ENCODE assay signal across 11 cellular contexts in the genomic region with DNA sequence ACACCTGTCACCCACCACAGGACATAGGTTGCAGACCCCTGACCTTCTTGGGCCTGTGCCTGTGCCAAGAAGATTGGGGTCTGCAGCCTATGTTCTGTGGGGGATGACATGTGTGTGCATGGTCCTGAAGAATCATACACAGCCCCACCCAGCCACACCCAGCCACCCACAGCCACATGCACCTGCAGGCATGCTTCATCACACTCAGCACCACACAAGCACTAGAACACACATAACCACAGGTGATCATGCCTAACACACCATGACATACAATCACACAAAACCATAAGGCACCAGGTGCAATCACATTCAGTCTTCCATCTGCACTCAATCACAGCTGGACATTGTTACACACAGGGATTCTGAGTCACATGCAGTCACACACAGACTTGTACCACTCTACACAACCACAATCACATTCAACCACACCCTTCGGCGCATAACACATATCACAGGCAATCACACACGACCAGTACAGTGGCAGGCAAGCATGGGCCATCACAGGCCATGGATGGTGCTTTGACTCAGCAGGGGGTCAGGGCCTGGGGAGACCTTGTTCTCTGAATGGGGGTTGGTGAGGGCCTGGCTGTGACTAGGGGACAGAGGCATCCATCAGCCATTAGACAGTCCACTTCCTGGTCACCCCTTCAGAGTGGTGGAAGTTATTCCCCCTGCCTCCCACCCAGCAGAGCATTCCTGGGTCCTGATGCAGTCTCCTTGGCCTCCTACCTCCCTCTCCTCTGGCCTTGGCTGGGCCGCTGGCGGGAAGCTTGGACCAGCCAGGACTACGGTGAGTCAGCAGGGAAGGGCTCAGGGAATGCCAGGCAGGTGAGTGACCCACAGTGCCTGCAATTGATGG. TPM values are rescaled to one million over a fixed set of nuclear protein-coding genes. Genes with fewer than 3 reads are reported as not detected.
DNase-seq lines count a peak whose midpoint lies in the region; ATAC-seq and TF ChIP-seq lines count a peak whose summit lies in the region.
"Had no signal": no experiment of that assay in that cellular context is flagged by ENCODE, and none has a peak within 500 bp of the region (broad histone marks: within the 10 kb centered on the region; RNA-seq: fewer than 3 reads in every experiment).

No MANE protein-coding gene starts in this region.

- POLR2A ChIA-PET in GM10248 (lab: Yijun Ruan, JAX), result no interaction called here

- no peak overlapping the region for H4K8ac ChIP-seq in mesendoderm (ENCODE audit: low read depth, low read length)

- H2AK5ac ChIP-seq in mesendoderm (ENCODE audit: low read length), result no peak overlapping the region

- H3K9ac ChIP-seq in BLaER1 (no peak overlapping the region), mesendoderm (ENCODE audit: low read length) (no peak overlapping the region)

- H3K4ac ChIP-seq in mesendoderm (ENCODE audit: low read depth, low read length), result no peak overlapping the region

- TF ChIP-seq CTCF in GM10248 (IDR thresholded peaks at IDR 0.05; ENCODE audit: control extremely low read depth, extremely low read depth, low read depth, missing control alignments), result no peak

- H3K9me3 ChIP-seq in BLaER1, result no peaks in the 10 kb centered on the region
- H3K9me3 ChIP-seq: transverse colon had no signal

- no peaks in the 10 kb centered on the region for H4K20me1 ChIP-seq in BLaER1

- H3K27me3 ChIP-seq in BLaER1 (no peaks in the 10 kb centered on the region), mesendoderm (ENCODE audit: insufficient read depth, low read length, poor library complexity) (no peaks in the 10 kb centered on the region)
- H3K27me3 ChIP-seq: transverse colon had no signal

- H3K79me1 ChIP-seq in mesendoderm (ENCODE audit: low read length), result no peaks in the 10 kb centered on the region

- H3K36me3 Mint-ChIP-seq in activated naive CD8-positive, alpha-beta T cell treated with anti-CD3 and anti-CD28 coated beads, Interleukin-2, amount 50 U/mL, for 24 hours (ENCODE audit: low read depth), result no peaks in the 10 kb centered on the region
- H3K36me3 Mint-ChIP-seq: IgD-negative memory B cell had no signal

- H3K56ac ChIP-seq in mesendoderm (ENCODE audit: low read length), result no peak overlapping the region

- H3K4me1 Mint-ChIP-seq in activated naive CD8-positive, alpha-beta T cell treated with anti-CD3 and anti-CD28 coated beads, Interleukin-2, amount 50 U/mL, for 24 hours, result peaks cover 20% of the 10 kb centered on the region

- no peak overlapping the region for H2BK120ac ChIP-seq in mesendoderm (ENCODE audit: low read depth, low read length)

- no peak overlapping the region for H2BK5ac ChIP-seq in mesendoderm (ENCODE audit: low read length)

- H3K27ac ChIP-seq in BLaER1, result peak overlapping the region; percentile 74
- no peak overlapping the region for H3K27ac ChIP-seq in mesendoderm (ENCODE audit: low read depth, low read length)

- CTCF ChIA-PET in GM10248 (lab: Yijun Ruan, JAX), result interaction anchor here (1.5 to 5.3 kb wide), 2 partner anchors 17 to 32 kb away, joined by 4 to 24 read pairs; no protein-coding TSS in a partner anchor

- H3K4me2 ChIP-seq in BLaER1 (peak overlapping the region; percentile 59), mesendoderm (ENCODE audit: low read length) (no peak overlapping the region)

- H3K4me3 ChIP-seq in BLaER1 (no peak overlapping the region), mesendoderm (ENCODE audit: low read length) (no peak overlapping the region)
- H3K4me3 ChIP-seq: transverse colon had no signal

- DNase-seq in HK-2 (ENCODE audit: unreplicated experiment), result peak; percentile 63
- no peak for DNase-seq in activated naive CD8-positive, alpha-beta T cell treated with anti-CD3 and anti-CD28 coated beads, Interleukin-2, amount 50 U/mL, for 24 hours
- DNase-seq in mesendoderm, result peak; percentile 31
- no peak for DNase-seq in GM10248 (ENCODE audit: extremely low spot score)
- no peak for DNase-seq in stimulated activated CD4-positive, alpha-beta T cell treated with anti-CD3 and anti-CD28 coated beads, Interleukin-1b, Interleukin-23, amount 100 ng/mL, for 48 hours
- no peak for DNase-seq in cerebellum (ENCODE audit: low spot score)
- DNase-seq: activated gamma-delta T cell treated with Interleukin-2 at 50 U/mL for 16 hours, transverse colon had no signal

- H3K23ac ChIP-seq in mesendoderm (ENCODE audit: low read length), result no peak overlapping the region

- H3K27me3 Mint-ChIP-seq in activated naive CD8-positive, alpha-beta T cell treated with anti-CD3 and anti-CD28 coated beads, Interleukin-2, amount 50 U/mL, for 24 hours, result no peaks in the 10 kb centered on the region
- H3K27me3 Mint-ChIP-seq: IgD-negative memory B cell had no signal

- no peak overlapping the region for H3K18ac ChIP-seq in mesendoderm (ENCODE audit: low read length)

- no peak overlapping the region for H3K27ac Mint-ChIP-seq in activated naive CD8-positive, alpha-beta T cell treated with anti-CD3 and anti-CD28 coated beads, Interleukin-2, amount 50 U/mL, for 24 hours
- H3K27ac Mint-ChIP-seq: IgD-negative memory B cell had no signal

- no peaks in the 10 kb centered on the region for H3K36me3 ChIP-seq in BLaER1
- no peaks in the 10 kb centered on the region for H3K36me3 ChIP-seq in mesendoderm (ENCODE audit: control insufficient read depth, insufficient read depth, low read length)
- H3K36me3 ChIP-seq: transverse colon had no signal

- no peaks in the 10 kb centered on the region for H3K9me3 Mint-ChIP-seq in activated naive CD8-positive, alpha-beta T cell treated with anti-CD3 and anti-CD28 coated beads, Interleukin-2, amount 50 U/mL, for 24 hours
- H3K9me3 Mint-ChIP-seq: IgD-negative memory B cell had no signal

- H3K4me1 ChIP-seq in BLaER1 (peaks cover 70% of the 10 kb centered on the region), mesendoderm (ENCODE audit: control insufficient read depth, low read depth, low read length) (no peaks in the 10 kb centered on the region)

- H3K79me2 ChIP-seq in mesendoderm (ENCODE audit: control insufficient read depth, insufficient read depth, low read length), result no peaks in the 10 kb centered on the region

- ATAC-seq in activated naive CD8-positive, alpha-beta T cell treated with anti-CD3 and anti-CD28 coated beads, Interleukin-2, amount 50 U/mL, for 24 hours, result peak; percentile 48
- ATAC-seq in GM21619 (IDR thresholded peaks at IDR 0.05; ENCODE audit: unreplicated experiment), result no peak

- no CpG with 5 or more reads among the region's 6 CpGs for WGBS in mesendoderm (ENCODE audit: extremely low coverage, insufficient coverage, low lambda C conversion rate)

- H4K5ac ChIP-seq in mesendoderm (ENCODE audit: low read length), result no peak overlapping the region

- H2BK15ac ChIP-seq in mesendoderm (replicated peaks; ENCODE audit: low read depth), result no peak overlapping the region

- H3K4me3 Mint-ChIP-seq in activated naive CD8-positive, alpha-beta T cell treated with anti-CD3 and anti-CD28 coated beads, Interleukin-2, amount 50 U/mL, for 24 hours, result no peak overlapping the region

RNA-seq across cellular contexts. Expression of a gene that starts 44.3 kb away (rescaled TPM):
- polyA plus RNA-seq in mesendoderm (2013, experiment 1 of 2), result not detected
- not detected for polyA plus RNA-seq in mesendoderm (2013, experiment 2 of 2)
- total RNA-seq in cerebellum, result not detected
- polyA plus RNA-seq: IgD-negative memory B cell had no signal

Comparison
In these comparisons a context has a peak if more than half of its experiments do, and no peak if none do; other contexts are left out.
1. DNase-seq: peak in HK-2 (single experiment) and mesendoderm (single experiment); none in activated naive CD8-positive, alpha-beta T cell treated with anti-CD3 and anti-CD28 coated beads, Interleukin-2, amount 50 U/mL, for 24 hours (single experiment), GM10248 (single experiment), stimulated activated CD4-positive, alpha-beta T cell treated with anti-CD3 and anti-CD28 coated beads, Interleukin-1b, Interleukin-23, amount 100 ng/mL, for 48 hours (single experiment) and cerebellum (single experiment).